12 cellular contexts compared by ENCODE assay signal in the genomic region with DNA sequence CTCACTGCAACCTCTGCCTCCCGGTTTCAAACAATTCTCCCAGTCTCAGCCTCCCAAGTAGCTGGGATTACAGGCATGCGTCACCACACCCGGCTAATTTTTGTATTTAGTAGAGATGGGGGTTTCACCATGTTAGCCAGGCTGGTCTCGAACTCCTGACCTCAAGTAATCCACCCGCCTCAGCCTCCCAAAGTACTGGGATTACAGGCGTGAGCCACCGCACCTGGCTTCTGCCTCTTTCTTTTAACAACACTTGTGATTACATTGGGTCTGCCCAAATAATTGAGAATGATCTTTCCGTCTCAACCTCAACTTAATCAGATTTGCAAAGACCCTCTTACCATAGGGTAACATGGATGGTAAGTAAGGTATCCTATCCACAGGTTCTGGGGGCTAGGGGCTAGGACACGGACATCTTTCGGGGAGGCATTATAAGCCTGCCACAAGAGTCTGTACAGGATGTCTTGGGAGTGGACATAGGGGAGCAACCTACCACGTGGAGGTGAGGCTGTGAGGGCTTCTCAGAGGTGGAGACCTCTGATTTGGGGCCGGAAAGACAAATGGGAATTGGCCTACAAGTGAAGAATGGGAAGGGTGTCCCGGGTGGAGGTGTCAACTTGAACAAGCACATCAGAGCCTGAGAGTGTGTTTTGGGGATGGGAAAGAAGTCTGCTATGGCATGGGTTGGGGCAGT. TPM values are rescaled to one million over a fixed set of nuclear protein-coding genes. Genes with fewer than 3 reads are reported as not detected.
A peak's percentile ranks its signal among the peaks of the same experiment; 100 is the strongest.
DNase-seq lines count a peak whose midpoint lies in the region; ATAC-seq and TF ChIP-seq lines count a peak whose summit lies in the region.
"Had no signal": no experiment of that assay in that cellular context is flagged by ENCODE, and none has a peak within 500 bp of the region (broad histone marks: within the 10 kb centered on the region; RNA-seq: fewer than 3 reads in every experiment).

No MANE protein-coding gene starts in this region.

- ATAC-seq in Right ventricle myocardium inferior (no peak), left ventricle myocardium superior (no peak), GM21360 (IDR thresholded peaks at IDR 0.05; ENCODE audit: unreplicated experiment) (no peak)
- ATAC-seq: mucosa of descending colon had no signal

- CTCF ChIA-PET in activated CD4-positive, alpha-beta memory T cell treated with anti-CD3 and anti-CD28 coated beads for 36 hours (lab: Charles Lee): interaction anchor here (0.8 to 1.9 kb wide), 8 partner anchors 31 to 445 kb away, joined by 3 to 13 read pairs (median 6); partner anchors contain the start of genes NPTXR and RPL3

- peaks cover 36% of the 10 kb centered on the region for H3K4me1 Mint-ChIP-seq in activated CD4-positive, alpha-beta memory T cell treated with anti-CD3 and anti-CD28 coated beads for 36 hours (ENCODE audit: low read depth)
- H3K4me1 Mint-ChIP-seq in type B pancreatic cell (ENCODE audit: unreplicated experiment): peaks cover 24% of the 10 kb centered on the region

- intact Hi-C loops in Right ventricle myocardium inferior (cut with DNase I): loop anchor here (5.0 kb wide), 1 partner anchor 443 kb away; the partner anchor contains the start of gene RPL3
- intact Hi-C loops in left ventricle myocardium superior (cut with micrococcal nuclease): loop anchor here (10.0 kb wide), 1 partner anchor 50 kb away; no protein-coding TSS in a partner anchor
- intact Hi-C loops in activated CD4-positive, alpha-beta memory T cell treated with anti-CD3 and anti-CD28 coated beads for 36 hours (cut with micrococcal nuclease): loop anchor here (1.0 to 5.0 kb wide), 7 partner anchors 67 to 444 kb away; partner anchors contain the start of genes RPL3 and SUN2

- H3K9me3 Mint-ChIP-seq in activated CD4-positive, alpha-beta memory T cell treated with anti-CD3 and anti-CD28 coated beads for 36 hours: no peaks in the 10 kb centered on the region
- H3K9me3 Mint-ChIP-seq in type B pancreatic cell: no peaks in the 10 kb centered on the region

- no peak for TF ChIP-seq CTCF in type B pancreatic cell (conservative IDR thresholded peaks at IDR 0.05)

- POLR2A ChIA-PET in activated CD4-positive, alpha-beta memory T cell treated with anti-CD3 and anti-CD28 coated beads for 36 hours (lab: Charles Lee): interaction anchor here (0.8 to 1.6 kb wide), 11 partner anchors 9 to 445 kb away, joined by 3 to 29 read pairs (median 4); partner anchors contain the start of gene RPL3

- no peak overlapping the region for H3K4me3 Mint-ChIP-seq in activated CD4-positive, alpha-beta memory T cell treated with anti-CD3 and anti-CD28 coated beads for 36 hours
- H3K4me3 Mint-ChIP-seq in type B pancreatic cell: peak overlapping the region; percentile 97

- peak overlapping the region; percentile 87 for H3K27ac Mint-ChIP-seq in activated CD4-positive, alpha-beta memory T cell treated with anti-CD3 and anti-CD28 coated beads for 36 hours
- peak overlapping the region; percentile 94 for H3K27ac Mint-ChIP-seq in type B pancreatic cell

- peaks cover 14% of the 10 kb centered on the region for H3K36me3 Mint-ChIP-seq in activated CD4-positive, alpha-beta memory T cell treated with anti-CD3 and anti-CD28 coated beads for 36 hours
- H3K36me3 Mint-ChIP-seq in type B pancreatic cell: no peaks in the 10 kb centered on the region

- H3K27me3 Mint-ChIP-seq in activated CD4-positive, alpha-beta memory T cell treated with anti-CD3 and anti-CD28 coated beads for 36 hours: no peaks in the 10 kb centered on the region
- H3K27me3 Mint-ChIP-seq in type B pancreatic cell: no peaks in the 10 kb centered on the region

- DNase-seq in Right ventricle myocardium inferior (ENCODE audit: missing footprints) (peak; percentile 21), left ventricle myocardium superior (no peak), islet precursor cell (peak; percentile 35), type B pancreatic cell (ENCODE audit: extremely low spot score, unreplicated experiment) (no peak), T-helper 9 cell (no peak), NCI-H69 (lab: John Stamatoyannopoulos, UW) (no peak)
- no peak for DNase-seq in activated CD4-positive, alpha-beta memory T cell treated with anti-CD3 and anti-CD28 coated beads for 36 hours
- DNase-seq: DMS 273 treated with DMSO at 0.1 percent for 48 hours, KG1, mucosa of descending colon, NCI-H82 had no signal

RNA-seq across cellular contexts. Expression of gene CBX6, which starts 2.7 kb away (rescaled TPM):
- total RNA-seq in Right ventricle myocardium inferior: 39.3 TPM
- 37.1 TPM for total RNA-seq in left ventricle myocardium superior
- total RNA-seq in activated CD4-positive, alpha-beta memory T cell treated with anti-CD3 and anti-CD28 coated beads for 36 hours: 100 to 1,000 TPM; 116 to 117 TPM
- total RNA-seq in type B pancreatic cell (ENCODE audit: low replicate concordance): 93.5 and 116 TPM in 2 replicates

RNA-seq across cellular contexts. Expression of gene NPTXR, which starts 30.8 kb away (rescaled TPM):
- 19.7 TPM for total RNA-seq in Right ventricle myocardium inferior
- total RNA-seq in left ventricle myocardium superior: 23.4 TPM
- 1 to 10 TPM; 1.9 to 2.5 TPM for total RNA-seq in activated CD4-positive, alpha-beta memory T cell treated with anti-CD3 and anti-CD28 coated beads for 36 hours
- 5.9 and 6.9 TPM in 2 replicates for total RNA-seq in type B pancreatic cell (ENCODE audit: low replicate concordance)

Comparison
In these comparisons a context has a peak if more than half of its experiments do, and no peak if none do; other contexts are left out.
1. DNase-seq: peak in Right ventricle myocardium inferior (single experiment) and islet precursor cell (single experiment); none in left ventricle myocardium superior (single experiment), activated CD4-positive, alpha-beta memory T cell treated with anti-CD3 and anti-CD28 coated beads for 36 hours (single experiment), type B pancreatic cell (single experiment), T-helper 9 cell (single experiment) and NCI-H69 (single experiment).